In the genomic region with DNA sequence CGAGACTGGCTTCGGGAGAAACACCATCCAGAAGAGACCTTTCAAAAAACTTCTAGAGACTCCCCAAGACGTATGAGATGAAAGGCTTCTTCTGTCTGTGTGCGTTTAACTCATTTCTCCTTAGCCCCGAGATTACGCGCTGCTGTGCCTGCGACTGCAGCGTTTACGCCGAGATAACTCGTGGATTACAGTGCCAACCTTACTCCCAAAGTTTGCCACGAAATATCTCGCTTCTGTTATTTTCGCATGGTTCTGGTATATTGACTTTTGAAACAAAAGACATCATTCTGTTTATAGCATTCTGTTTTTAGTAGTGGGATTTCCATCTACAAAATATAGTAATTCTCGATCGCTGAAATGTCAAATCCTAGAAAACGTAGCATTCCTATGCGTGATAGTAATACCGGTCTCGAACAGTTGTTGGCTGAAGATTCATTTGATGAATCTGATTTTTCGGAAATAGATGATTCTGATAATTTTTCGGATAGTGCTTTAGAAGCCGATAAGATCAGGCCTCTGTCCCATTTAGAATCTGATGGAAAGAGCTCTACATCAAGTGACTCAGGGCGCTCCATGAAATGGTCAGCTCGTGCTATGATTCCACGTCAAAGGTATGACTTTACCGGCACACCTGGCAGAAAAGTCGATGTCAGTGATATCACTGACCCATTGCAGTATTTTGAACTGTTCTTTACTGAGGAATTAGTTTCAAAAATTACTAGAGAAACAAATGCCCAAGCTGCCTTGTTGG, we compare ENCODE assay signal across 8 cellular contexts. TPM values are rescaled to one million over a fixed set of nuclear protein-coding genes. Genes with fewer than 3 reads are reported as not detected.
A peak's percentile ranks its signal among the peaks of the same experiment; 100 is the strongest.
DNase-seq lines count a peak whose midpoint lies in the region; ATAC-seq and TF ChIP-seq lines count a peak whose summit lies in the region.

No MANE protein-coding gene starts in this region.

- H3K36me3 Mint-ChIP-seq in activated CD4-positive, alpha-beta T cell treated with anti-CD3 and anti-CD28 coated beads for 36 hours (ENCODE audit: low read depth): peaks cover 32% of the 10 kb centered on the region

- peaks cover 13% of the 10 kb centered on the region for H3K9me3 Mint-ChIP-seq in activated CD4-positive, alpha-beta T cell treated with anti-CD3 and anti-CD28 coated beads for 36 hours (ENCODE audit: low read depth)

- peaks cover 39% of the 10 kb centered on the region for H3K4me1 Mint-ChIP-seq in activated CD4-positive, alpha-beta T cell treated with anti-CD3 and anti-CD28 coated beads for 36 hours

- H3K4me3 ChIP-seq in adrenal gland: peak overlapping the region; percentile 2 to 78 (median 30)
- H3K4me3 ChIP-seq in kidney epithelial cell (ENCODE audit: low read depth, low read length): peak overlapping the region; percentile 67

- DNase-seq in activated CD4-positive, alpha-beta T cell treated with anti-CD3 and anti-CD28 coated beads for 36 hours: no peak
- DNase-seq in activated CD4-positive, alpha-beta T cell treated with anti-CD3 and anti-CD28 coated beads, Interleukin-2, amount 50 U/mL, for 4 hours: no peak
- no peak for DNase-seq in adrenal gland
- no peak for DNase-seq in kidney epithelial cell (ENCODE audit: low read depth)
- peak in 1 of 49 donors; percentile 57 for DNase-seq in substantia nigra (lab: John Stamatoyannopoulos, UW)
- no peak for DNase-seq in DMS53 (lab: John Stamatoyannopoulos, UW)
- DNase-seq in NCI-H1436 (lab: John Stamatoyannopoulos, UW): no peak
- DNase-seq in retina: no peak

- TF ChIP-seq CTCF in adrenal gland (IDR thresholded peaks at IDR 0.05): peak in 1 of 6 experiments; percentile 3
- TF ChIP-seq CTCF in kidney epithelial cell (IDR thresholded peaks at IDR 0.05; ENCODE audit: insufficient read depth, low read length, poor library complexity, severe bottlenecking): no peak

- H3K27ac ChIP-seq in adrenal gland (peak overlapping the region in 4 of 5 donors; percentile 65 to 94 (median 84)), substantia nigra (ENCODE audit: low read depth, low read length, poor library complexity, severe bottlenecking) (peak overlapping the region; percentile 75)

- H3K4me1 ChIP-seq in adrenal gland (replicated peaks in 1 of 2): peaks cover 11 to 28% of the 10 kb centered on the region in 2 donors

- H3K27me3 Mint-ChIP-seq in activated CD4-positive, alpha-beta T cell treated with anti-CD3 and anti-CD28 coated beads for 36 hours: no peaks in the 10 kb centered on the region

- H3K27ac Mint-ChIP-seq in activated CD4-positive, alpha-beta T cell treated with anti-CD3 and anti-CD28 coated beads for 36 hours: peak overlapping the region; percentile 99

- no peak for TF ChIP-seq POLR2A in adrenal gland (IDR thresholded peaks at IDR 0.05)

- POLR2A ChIA-PET in activated CD4-positive, alpha-beta T cell treated with anti-CD3 and anti-CD28 coated beads for 36 hours (lab: Charles Lee): interaction anchor here (0.6 to 1.4 kb wide), 3 partner anchors 236 to 481 kb away, joined by 3 to 5 read pairs (median 4); a partner anchor contains a TSS

- H3K27me3 ChIP-seq in adrenal gland (no peaks in the 10 kb centered on the region), kidney epithelial cell (ENCODE audit: control insufficient read depth, insufficient read depth, low read length) (no peaks in the 10 kb centered on the region)

- WGBS in adrenal gland, 4 donors: 23 to 27% (median 23%) methylated on average over 27 to 29 of the region's 29 CpGs

- no peaks in the 10 kb centered on the region for H3K9me3 ChIP-seq in adrenal gland (replicated peaks in 1 of 3)

- peak overlapping the region; percentile 100 for H3K4me3 Mint-ChIP-seq in activated CD4-positive, alpha-beta T cell treated with anti-CD3 and anti-CD28 coated beads for 36 hours

- CTCF ChIA-PET in activated CD4-positive, alpha-beta T cell treated with anti-CD3 and anti-CD28 coated beads for 36 hours (lab: Charles Lee): interaction anchor here (0.7 to 2.2 kb wide), 8 partner anchors 8 to 266 kb away, joined by 3 to 9 read pairs (median 3); a partner anchor contains a TSS

- ATAC-seq in activated CD4-positive, alpha-beta T cell treated with anti-CD3 and anti-CD28 coated beads for 36 hours: no peak

- H3K36me3 ChIP-seq in adrenal gland (replicated peaks in 1 of 2): no peaks in the 10 kb centered on the region
- no peaks in the 10 kb centered on the region for H3K36me3 ChIP-seq in kidney epithelial cell (ENCODE audit: control insufficient read depth, insufficient read depth, low read length)

- intact Hi-C loops in activated CD4-positive, alpha-beta T cell treated with anti-CD3 and anti-CD28 coated beads for 36 hours (cut with DNase I, micrococcal nuclease): loop anchor here (1.0 to 5.0 kb wide), 8 partner anchors 63 to 885 kb away; a partner anchor contains a TSS
- intact Hi-C loops in adrenal gland (cut with DNase I): loop anchor here in 1 of 2 donors (10.0 kb wide), 1 partner anchor 112 kb away; a partner anchor contains a TSS

RNA-seq across cellular contexts. Expression of a gene that starts 0.5 kb away (rescaled TPM):
- total RNA-seq in activated CD4-positive, alpha-beta T cell treated with anti-CD3 and anti-CD28 coated beads for 36 hours: 1 to 10 TPM; 2.3 to 2.4 TPM
- total RNA-seq in adrenal gland (1 to 10 TPM in 6 of 8 donors, under 1 TPM in 2; 0.30 to 2.0 (median 1.4) TPM), kidney epithelial cell (0.71 and 0.96 TPM in 2 replicates)
- 1 to 10 TPM in 2 of 3 donors, under 1 TPM in 1; 0.40 to 1.8 (median 1.1) TPM for polyA plus RNA-seq in adrenal gland

RNA-seq across cellular contexts. Expression of a gene that starts 0.7 kb away (rescaled TPM):
- total RNA-seq in activated CD4-positive, alpha-beta T cell treated with anti-CD3 and anti-CD28 coated beads for 36 hours: 10 to 100 TPM; 46.7 to 48.5 TPM
- total RNA-seq in adrenal gland (100 to 1,000 TPM in 3 of 8 donors, 10 to 100 TPM in 5; 62.4 to 127 (median 83.0) TPM), kidney epithelial cell (58.8 and 60.0 TPM in 2 replicates)
- 100 to 1,000 TPM in 2 of 3 donors, 10 to 100 TPM in 1; 36.4 to 268 (median 128) TPM for polyA plus RNA-seq in adrenal gland
